In the genomic region with DNA sequence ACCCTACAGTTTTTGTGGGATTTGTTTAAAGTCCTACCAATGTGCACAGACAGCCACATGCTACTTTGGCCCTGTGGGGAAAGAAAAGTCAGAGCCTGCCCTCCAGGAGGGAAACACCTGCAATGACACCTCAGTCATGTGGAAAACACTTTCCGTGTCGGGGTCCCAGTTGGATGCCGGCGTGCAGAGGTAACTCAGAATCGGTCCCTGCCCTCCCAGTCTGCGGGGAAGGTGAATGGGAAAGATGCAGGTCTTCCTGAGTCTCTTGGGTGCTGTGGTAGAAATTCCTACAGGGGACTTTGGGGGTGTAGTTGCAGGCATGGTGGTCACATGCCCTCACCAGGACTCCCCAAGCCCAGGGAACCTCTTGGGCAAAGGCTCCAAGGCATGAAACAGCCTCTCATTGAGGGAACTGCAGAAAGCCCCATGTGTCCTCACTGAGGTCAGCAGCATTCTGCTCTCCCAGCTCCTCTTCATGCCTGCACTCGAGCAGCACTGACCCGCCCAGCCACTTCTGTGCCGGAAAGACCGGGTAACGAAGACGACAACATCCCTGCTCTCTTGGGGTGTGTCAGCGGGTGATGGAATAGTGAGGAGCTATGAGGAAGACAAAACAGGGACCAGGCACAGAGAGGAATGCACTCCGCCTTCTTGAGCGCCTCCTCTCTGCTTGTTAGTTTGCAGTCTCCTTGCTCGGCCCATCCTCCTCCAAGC, we compare ENCODE assay signal across 25 cellular contexts. TPM values are rescaled to one million over a fixed set of nuclear protein-coding genes. Genes with fewer than 3 reads are reported as not detected.
"Had no signal": no experiment of that assay in that cellular context is flagged by ENCODE, and none has a peak within 500 bp of the region (broad histone marks: within the 10 kb centered on the region; RNA-seq: fewer than 3 reads in every experiment).

No MANE protein-coding gene starts in this region.

- H3K9me3 ChIP-seq: heart left ventricle, ovary, right atrium auricular region, suprapubic skin, thyroid gland, upper lobe of left lung had no signal

- H3K4me3 Mint-ChIP-seq: central memory CD8-positive, alpha-beta T cell; endodermal cell; mesothelial cell of epicardium; natural killer cell; neural crest cell had no signal

- H3K4me3 ChIP-seq: heart left ventricle, ovary, right atrium auricular region, suprapubic skin, thyroid gland, upper lobe of left lung had no signal

- H3K27ac ChIP-seq: heart left ventricle, ovary, right atrium auricular region, suprapubic skin, thyroid gland, upper lobe of left lung had no signal

- H3K36me3 Mint-ChIP-seq: natural killer cell had no signal

- H3K36me3 ChIP-seq: heart left ventricle, ovary, right atrium auricular region, suprapubic skin, thyroid gland, upper lobe of left lung had no signal

- H3K27ac Mint-ChIP-seq: endodermal cell, mesothelial cell of epicardium, natural killer cell had no signal

- H3K9me3 Mint-ChIP-seq: central memory CD8-positive, alpha-beta T cell; natural killer cell had no signal

- H3K27me3 Mint-ChIP-seq: central memory CD8-positive, alpha-beta T cell had no signal

- H3K4me1 Mint-ChIP-seq: endodermal cell had no signal

- DNase-seq: dermis blood vessel endothelial cell; endodermal cell; erythroblast; foreskin melanocyte; heart left ventricle; hippocampal formation; natural killer cell; ovary; small intestine; stimulated activated CD4-positive, alpha-beta T cell treated with anti-CD3 and anti-CD28 coated beads, Interleukin-12 subunit alpha, Interleukin-12 subunit beta, amount 100 ng/mL, for 4 hours; stimulated activated naive CD4-positive, alpha-beta T cell; thyroid gland; upper lobe of left lung had no signal

- ATAC-seq: heart left ventricle, left lobe of liver, natural killer cell had no signal

- FAIRE-seq: endothelial cell of umbilical vein, islet of Langerhans, small intestine had no signal

RNA-seq across cellular contexts. Expression of gene RIBC2, which starts 4.7 kb away (rescaled TPM):
- total RNA-seq: left lobe of liver, myocyte, right atrium auricular region had no signal

RNA-seq across cellular contexts. Expression of gene SMC1B, which starts 4.8 kb away (rescaled TPM):
- total RNA-seq: dermis blood vessel endothelial cell, heart left ventricle, left lobe of liver, lower leg skin, mesothelial cell of epicardium, mucosa of gallbladder, myocyte, neural crest cell, posterior vena cava, right atrium auricular region, upper lobe of left lung had no signal
- polyA plus RNA-seq: endothelial cell of umbilical vein, heart left ventricle had no signal
